In genomic region chr1:153465728-153466625, GRCh38 we compare ENCODE assay signal across 8 cellular contexts. TPM values are rescaled to one million over a fixed set of nuclear protein-coding genes. Genes with fewer than 3 reads are reported as not detected.
DNase-seq lines count a peak whose midpoint lies in the region; ATAC-seq and TF ChIP-seq lines count a peak whose summit lies in the region.

No MANE protein-coding gene starts in this region.

- H3K4me1 ChIP-seq in OCI-LY7 (ENCODE audit: insufficient read depth, low read length, poor library complexity, severe bottlenecking) = no peaks in the 10 kb centered on the region
- H3K4me1 ChIP-seq in psoas muscle = no peaks in the 10 kb centered on the region

- POLR2A ChIA-PET in OCI-LY7 (lab: Charles Lee) = no interaction called here

- no peaks in the 10 kb centered on the region for H3K79me2 ChIP-seq in OCI-LY7 (ENCODE audit: insufficient read depth, low read depth, low read length)

- intact Hi-C loops in OCI-LY7 (cut with micrococcal nuclease; ENCODE audit: unreplicated experiment) (no loop called here), psoas muscle (cut with DNase I) (no loop called here)

- peak; percentile 12 to 49 for DNase-seq in NCI-H446 (lab: John Stamatoyannopoulos, UW)
- DNase-seq in NCI-H446 treated with DMSO at 0.1 percent for 48 hours (lab: John Stamatoyannopoulos, UW) = no peak
- DNase-seq in OCI-LY7 (ENCODE audit: low spot score) = peak; percentile 48
- peak; percentile 35 for DNase-seq in activated T-helper 1 cell treated with Interleukin-2 at 50 U/mL for 16 hours (ENCODE audit: low read depth)
- DNase-seq in glomerular visceral epithelial cell (ENCODE audit: extremely low spot score) = peak; percentile 48
- peak; percentile 62 to 75 for DNase-seq in psoas muscle
- DNase-seq in NCI-H1436 treated with DMSO at 0.1 percent for 48 hours (lab: John Stamatoyannopoulos, UW) = no peak
- no peak for DNase-seq in NCI-H146 treated with DMSO at 0.1 percent for 48 hours (lab: John Stamatoyannopoulos, UW; ENCODE audit: unreplicated experiment)

- H3K9me2 ChIP-seq in OCI-LY7 (ENCODE audit: insufficient read depth, low read length) = no peaks in the 10 kb centered on the region

- H3K27ac ChIP-seq in OCI-LY7 (ENCODE audit: low read depth, low read length, poor library complexity, severe bottlenecking) (no peak overlapping the region), psoas muscle (no peak overlapping the region)

- H3K9me3 ChIP-seq in OCI-LY7 (ENCODE audit: low read length) (no peaks in the 10 kb centered on the region), psoas muscle (no peaks in the 10 kb centered on the region)

- no peaks in the 10 kb centered on the region for H4K20me1 ChIP-seq in OCI-LY7 (ENCODE audit: insufficient read depth, low read length)

- H2AFZ ChIP-seq in OCI-LY7 (ENCODE audit: low read length) = no peak overlapping the region

- H3K36me3 ChIP-seq in OCI-LY7 (ENCODE audit: insufficient read depth, low read length) (no peaks in the 10 kb centered on the region), psoas muscle (ENCODE audit: insufficient read depth in 1 of 2, low read depth in 1 of 2) (no peaks in the 10 kb centered on the region)

- H3K4me3 ChIP-seq in OCI-LY7 (ENCODE audit: low read depth, low read length, poor library complexity, severe bottlenecking) (no peak overlapping the region), psoas muscle (no peak overlapping the region)

- 21 to 22% (median 21%) methylated on average over 22 of the region's 22 CpGs for WGBS in psoas muscle, 3 donors

- no peaks in the 10 kb centered on the region for H3K27me3 ChIP-seq in psoas muscle (ENCODE audit: insufficient read depth in 3 of 3, low read length in 2 of 3)

- TF ChIP-seq CTCF in OCI-LY7 (conservative IDR thresholded peaks at IDR 0.05; ENCODE audit: low read length) = peak; percentile 91
- peak; percentile 77 for TF ChIP-seq CTCF in psoas muscle (IDR thresholded peaks at IDR 0.05)

- BruUV-seq in OCI-LY7 (replicated peaks; lab: Mats Ljungman, UMichigan) = no TSS peak

- no peak overlapping the region for H3K4me2 ChIP-seq in OCI-LY7 (ENCODE audit: low read length)

- CTCF ChIA-PET in OCI-LY7 (lab: Charles Lee; ENCODE audit: unreplicated experiment) = no interaction called here

- ATAC-seq in psoas muscle = peak; percentile 68 to 84 (median 82)

RNA-seq across cellular contexts. Expression of gene S100A7, which starts 5.5 kb away (rescaled TPM):
- total RNA-seq in OCI-LY7 (2014; rRNA removed; shearing (Covaris generic)) = not detected in 2 replicates
- total RNA-seq in OCI-LY7 (2022) (not detected in 2 replicates), psoas muscle (under 1 TPM in 1 of 4 donors, not detected in 3; 0.60 TPM)
- polyA plus RNA-seq in psoas muscle = not detected

RNA-seq across cellular contexts. Expression of gene S100A7A, which starts 49.7 kb away (rescaled TPM):
- total RNA-seq in OCI-LY7 (2014; rRNA removed; shearing (Covaris generic)) = not detected in 2 replicates
- total RNA-seq in OCI-LY7 (2022) (not detected in 2 replicates), psoas muscle (not detected)
- not detected for polyA plus RNA-seq in psoas muscle

Comparison
In these comparisons a context has a peak if more than half of its experiments do, and no peak if none do; other contexts are left out.
1. DNase-seq: peak in NCI-H446 (2 of 2), OCI-LY7 (single experiment), activated T-helper 1 cell treated with Interleukin-2 at 50 U/mL for 16 hours (single experiment), glomerular visceral epithelial cell (single experiment) and psoas muscle (2 of 2); none in NCI-H446 treated with DMSO at 0.1 percent for 48 hours (single experiment), NCI-H1436 treated with DMSO at 0.1 percent for 48 hours (single experiment) and NCI-H146 treated with DMSO at 0.1 percent for 48 hours (single experiment).